Comparison of ENCODE assay signal across 17 cellular contexts in genomic region chr10:89330537-89330936, GRCh38. TPM values are rescaled to one million over a fixed set of nuclear protein-coding genes. Genes with fewer than 3 reads are reported as not detected.
A peak's percentile ranks its signal among the peaks of the same experiment; 100 is the strongest.
DNase-seq lines count a peak whose midpoint lies in the region; ATAC-seq, FAIRE-seq and TF ChIP-seq lines count a peak whose summit lies in the region.
"Had no signal": no experiment of that assay in that cellular context is flagged by ENCODE, and none has a peak within 500 bp of the region (broad histone marks: within the 10 kb centered on the region; RNA-seq: fewer than 3 reads in every experiment).

No MANE protein-coding gene starts in this region.

- TF ChIP-seq EP300 in stomach (IDR thresholded peaks at IDR 0.05): no peak

- intact Hi-C loops in kidney (cut with DNase I) (no loop called here), stomach (cut with DNase I; ENCODE audit: low total_unique reads) (no loop called here), posterior vena cava (cut with DNase I) (no loop called here)

- H3K4me3 Mint-ChIP-seq in activated T-cell treated with anti-CD3 and anti-CD28 coated beads, Interleukin-2, amount 50 U/mL, for 4 hours: peak overlapping the region; percentile 45
- H3K4me3 Mint-ChIP-seq in T-cell: peak overlapping the region; percentile 42 to 95 (median 80)

- FAIRE-seq in kidney (lab: Jason Lieb, UNC): no peak

- TF ChIP-seq CTCF in kidney (IDR thresholded peaks at IDR 0.05; ENCODE audit: borderline replicate concordance, extremely low read depth, insufficient read depth) (no peak), stomach (IDR thresholded peaks at IDR 0.05) (no peak)

- no peak for DNase-seq in activated T-cell treated with anti-CD3 and anti-CD28 coated beads, Interleukin-2, amount 50 U/mL, for 4 hours
- DNase-seq in activated T-cell treated with anti-CD3 and anti-CD28 coated beads for 4 hours (no peak), T-cell (no peak), kidney (no peak), stomach (no peak), posterior vena cava (ENCODE audit: low spot score) (no peak), erythroblast (lab: John Stamatoyannopoulos, UW) (no peak)
- DNase-seq: colonic mucosa; naive thymus-derived CD8-positive, alpha-beta T cell; NCI-H2171 had no signal

- no peaks in the 10 kb centered on the region for H3K36me3 ChIP-seq in kidney (ENCODE audit: control insufficient read depth in 1 of 2, insufficient read depth in 2 of 2, low read length in 2 of 2)
- no peaks in the 10 kb centered on the region for H3K36me3 ChIP-seq in stomach
- H3K36me3 ChIP-seq: colonic mucosa had no signal

- peaks cover 83% of the 10 kb centered on the region for H3K4me1 Mint-ChIP-seq in activated T-cell treated with anti-CD3 and anti-CD28 coated beads, Interleukin-2, amount 50 U/mL, for 4 hours (ENCODE audit: low read depth)
- peaks cover 70 to 80% (median 80%) of the 10 kb centered on the region in 3 donors for H3K4me1 Mint-ChIP-seq in T-cell

- H3K4me3 ChIP-seq in kidney (ENCODE audit: low read length in 2 of 2): peak overlapping the region in 1 of 2 donors; percentile 16
- no peak overlapping the region for H3K4me3 ChIP-seq in stomach
- H3K4me3 ChIP-seq: colonic mucosa, SK-N-MC, smooth muscle cell had no signal

- H3K9ac ChIP-seq in kidney (ENCODE audit: low read length in 2 of 2): peak overlapping the region in 1 of 2 donors; percentile 8

- H3K36me3 Mint-ChIP-seq in activated T-cell treated with anti-CD3 and anti-CD28 coated beads, Interleukin-2, amount 50 U/mL, for 4 hours (ENCODE audit: insufficient read depth): no peaks in the 10 kb centered on the region
- H3K36me3 Mint-ChIP-seq in T-cell: peaks cover 4% of the 10 kb centered on the region
- H3K36me3 Mint-ChIP-seq: naive thymus-derived CD8-positive, alpha-beta T cell had no signal

- H3K27ac ChIP-seq in kidney (ENCODE audit: low read depth in 2 of 2, low read length in 2 of 2) (peak overlapping the region; percentile 12 to 79), stomach (peak overlapping the region in 3 of 5 donors; percentile 1 to 36 (median 32))
- H3K27ac ChIP-seq: colonic mucosa, SK-N-MC had no signal

- ATAC-seq in activated T-cell treated with anti-CD3 and anti-CD28 coated beads, Interleukin-2, amount 50 U/mL, for 4 hours: no peak
- ATAC-seq in T-cell (replicated peaks in 1 of 4) (no peak), HG03139 (IDR thresholded peaks at IDR 0.05; ENCODE audit: unreplicated experiment) (no peak)
- ATAC-seq: activated CD4-positive, CD25-positive, alpha-beta regulatory T cell treated with anti-CD3 and anti-CD28 coated beads, Interleukin-2, amount 50 U/mL, for 24 hours; naive thymus-derived CD8-positive, alpha-beta T cell had no signal

- H3K27me3 Mint-ChIP-seq in activated T-cell treated with anti-CD3 and anti-CD28 coated beads, Interleukin-2, amount 50 U/mL, for 4 hours (ENCODE audit: low read depth): no peaks in the 10 kb centered on the region
- H3K27me3 Mint-ChIP-seq in T-cell: no peaks in the 10 kb centered on the region

- POLR2A ChIA-PET in T-cell (lab: Charles Lee): interaction anchor here in 1 of 2 donors (0.6 kb wide), 1 partner anchor 12 kb away, joined by 3 read pairs; no protein-coding TSS in a partner anchor

- H3K27ac Mint-ChIP-seq in T-cell: peak overlapping the region; percentile 33 to 91

- TF ChIP-seq POLR2A in stomach (IDR thresholded peaks at IDR 0.05): no peak
- no peak for TF ChIP-seq POLR2A in erythroblast (IDR thresholded peaks at IDR 0.05; ENCODE audit: low read length)

- no peaks in the 10 kb centered on the region for H3K9me3 Mint-ChIP-seq in activated T-cell treated with anti-CD3 and anti-CD28 coated beads, Interleukin-2, amount 50 U/mL, for 4 hours
- H3K9me3 Mint-ChIP-seq in T-cell: no peaks in the 10 kb centered on the region
- H3K9me3 Mint-ChIP-seq: naive thymus-derived CD8-positive, alpha-beta T cell had no signal

- CTCF ChIA-PET in T-cell (lab: Charles Lee): interaction anchor here in 1 of 2 donors (0.5 kb wide), 1 partner anchor 36 kb away, joined by 6 read pairs; no protein-coding TSS in a partner anchor

- H3K4me1 ChIP-seq in kidney (ENCODE audit: control insufficient read depth in 1 of 2, insufficient read depth in 1 of 2, low read depth in 1 of 2, low read length in 2 of 2) (peaks cover 46 to 50% of the 10 kb centered on the region in 2 donors), stomach (peaks cover 22 to 84% (median 48%) of the 10 kb centered on the region in 4 donors)

- H3K9me3 ChIP-seq in kidney (ENCODE audit: control insufficient read depth in 1 of 2, low read length in 2 of 2) (no peaks in the 10 kb centered on the region), stomach (no peaks in the 10 kb centered on the region)
- H3K9me3 ChIP-seq: colonic mucosa had no signal

- H3K27me3 ChIP-seq in stomach: no peaks in the 10 kb centered on the region
- H3K27me3 ChIP-seq: colonic mucosa had no signal

RNA-seq across cellular contexts. Expression of gene IFIT3, which starts 2.7 kb away (rescaled TPM):
- total RNA-seq in activated T-cell treated with anti-CD3 and anti-CD28 coated beads, Interleukin-2, amount 50 U/mL, for 4 hours: 1 to 10 TPM; 2.1 to 3.9 (median 3.4) TPM
- total RNA-seq in T-cell (1 to 10 TPM; 2.3 to 4.4 (median 3.9) TPM), kidney (20.1 TPM), stomach (10 to 100 TPM in 1 of 5 donors, 1 to 10 TPM in 4; 1.3 to 11.4 (median 2.6) TPM), posterior vena cava (10 to 100 TPM; 10.5 to 17.0 TPM)
- polyA plus RNA-seq in kidney (ENCODE audit: insufficient read depth, low read depth, low replicate concordance) (14.7 TPM), stomach (10 to 100 TPM in 1 of 3 donors, 1 to 10 TPM in 2; 6.3 to 11.3 (median 7.9) TPM)

RNA-seq across cellular contexts. Expression of gene IFIT2, which starts 28.7 kb away (rescaled TPM):
- 1 to 10 TPM in 2 of 3 donors, under 1 TPM in 1; 0.87 to 1.7 (median 1.5) TPM for total RNA-seq in activated T-cell treated with anti-CD3 and anti-CD28 coated beads, Interleukin-2, amount 50 U/mL, for 4 hours
- 10 to 100 TPM in 1 of 5 donors, 1 to 10 TPM in 4; 6.4 to 13.9 (median 6.8) TPM for total RNA-seq in T-cell
- total RNA-seq in kidney: 12.2 TPM
- polyA plus RNA-seq in kidney (ENCODE audit: insufficient read depth, low read depth, low replicate concordance): 6.9 TPM
- 1 to 10 TPM in 2 of 5 donors, under 1 TPM in 2, not detected in 1; 0.45 to 5.0 (median 0.94) TPM for total RNA-seq in stomach
- 1 to 10 TPM; 1.6 to 3.1 (median 2.3) TPM for polyA plus RNA-seq in stomach
- 1 to 10 TPM; 3.6 to 6.1 TPM for total RNA-seq in posterior vena cava

RNA-seq across cellular contexts. Expression of gene IFIT1B, which starts 47.3 kb away (rescaled TPM):
- not detected for total RNA-seq in activated T-cell treated with anti-CD3 and anti-CD28 coated beads, Interleukin-2, amount 50 U/mL, for 4 hours
- total RNA-seq in T-cell: not detected
- not detected for total RNA-seq in kidney
- not detected for polyA plus RNA-seq in kidney (ENCODE audit: insufficient read depth, low read depth, low replicate concordance)
- total RNA-seq in stomach: under 1 TPM in 1 of 5 donors, not detected in 4; 0.92 TPM
- not detected for polyA plus RNA-seq in stomach
- 1 to 10 TPM in 1 of 2 donors, under 1 TPM in 1; 0.14 to 1.1 TPM for total RNA-seq in posterior vena cava
- total RNA-seq: colonic mucosa; MCF 10A; naive thymus-derived CD8-positive, alpha-beta T cell; smooth muscle cell had no signal
- polyA plus RNA-seq: AG04450; fibroblast of lung; naive thymus-derived CD8-positive, alpha-beta T cell; smooth muscle cell had no signal
